In the genomic region with DNA sequence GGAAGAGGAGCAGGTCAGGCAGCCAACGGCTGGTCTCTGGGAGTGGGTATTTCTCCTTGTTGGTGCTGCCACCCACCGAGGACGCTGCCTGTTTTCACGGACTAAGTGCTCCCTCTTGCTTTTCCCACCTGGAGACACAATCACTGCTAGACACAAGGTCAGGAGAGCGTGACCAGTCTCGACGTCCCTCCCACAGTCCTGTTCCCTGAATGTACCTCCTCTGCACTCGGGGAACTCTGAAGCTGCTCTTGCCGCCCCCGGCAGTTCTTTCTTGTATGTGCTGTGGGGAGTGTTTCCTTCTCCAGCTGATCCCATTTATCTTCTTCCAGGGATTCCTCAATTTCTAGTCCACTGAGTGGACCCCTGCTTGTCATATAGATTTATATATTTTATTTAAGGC, we compare ENCODE assay signal across 24 cellular contexts.
DNase-seq lines count a peak whose midpoint lies in the region; ATAC-seq, FAIRE-seq and TF ChIP-seq lines count a peak whose summit lies in the region.
"Had no signal": no experiment of that assay in that cellular context is flagged by ENCODE, and none has a peak within 500 bp of the region (broad histone marks: within the 10 kb centered on the region; RNA-seq: fewer than 3 reads in every experiment).

No MANE protein-coding gene starts in this region.

- no peak overlapping the region for H3K4me3 Mint-ChIP-seq in type B pancreatic cell
- H3K4me3 Mint-ChIP-seq: CD4-positive, alpha-beta memory T cell had no signal

- 82% methylated on average over 10 of the region's 10 CpGs for WGBS in GM12878 (ENCODE audit: insufficient coverage, insufficient replicate concordance, low lambda C conversion rate, missing lambda C conversion rate)
- 91% methylated on average over 10 of the region's 10 CpGs for WGBS in mammary epithelial cell (ENCODE audit: low coverage, missing lambda C conversion rate)

- H3K9ac ChIP-seq in GM12878 (ENCODE audit: control insufficient read depth, insufficient read depth, low read length) (no peak overlapping the region), mammary epithelial cell (ENCODE audit: insufficient read depth, low read length) (no peak overlapping the region)

- CTCF ChIA-PET in GM12878 (lab: Yijun Ruan, JAX) = no interaction called here
- CTCF ChIA-PET in mammary epithelial cell (lab: Charles Lee; ENCODE audit: low non-redundant PET) = no interaction called here

- H3K36me3 ChIP-seq in GM12878 (ENCODE audit: control insufficient read depth in 2 of 2, insufficient read depth in 2 of 2, low read length in 1 of 2) (peaks cover 5 to 10% of the 10 kb centered on the region in 2 experiments), mammary epithelial cell (ENCODE audit: insufficient read depth, low read length) (peaks cover 13% of the 10 kb centered on the region), brain microvascular endothelial cell (replicated peaks) (peaks cover 12% of the 10 kb centered on the region)

- TF ChIP-seq CTCF in GM13976 (IDR thresholded peaks at IDR 0.05; ENCODE audit: borderline replicate concordance, control extremely low read depth, extremely low read depth, insufficient read depth, missing control alignments) (no peak), GM12878 (IDR thresholded peaks at IDR 0.05 in 2 of 3, conservative IDR thresholded peaks at IDR 0.05 in 1 of 3; ENCODE audit: control insufficient read depth in 2 of 3, extremely low read depth in 1 of 3, insufficient read depth in 1 of 3, low read depth in 3 of 3, low read length in 3 of 3) (no peak), type B pancreatic cell (conservative IDR thresholded peaks at IDR 0.05) (no peak), mammary epithelial cell (conservative IDR thresholded peaks at IDR 0.05 in 1 of 2, IDR thresholded peaks at IDR 0.05 in 1 of 2; ENCODE audit: extremely low read depth in 1 of 2, insufficient read depth in 1 of 2, low read depth in 1 of 2, low read length in 2 of 2) (no peak), brain microvascular endothelial cell (IDR thresholded peaks at IDR 0.05; ENCODE audit: low read depth, low read length, missing control alignments) (no peak)

- H3K9me3 ChIP-seq in GM12878 (replicated peaks; ENCODE audit: control insufficient read depth, insufficient read depth, low read length) (no peaks in the 10 kb centered on the region), mammary epithelial cell (replicated peaks; ENCODE audit: insufficient read depth, low read length) (no peaks in the 10 kb centered on the region)
- H3K9me3 ChIP-seq: Caco-2, MG63, SJSA1 had no signal

- POLR2A ChIA-PET in GM12878 (lab: Charles Lee) = no interaction called here

- H3K36me3 Mint-ChIP-seq in type B pancreatic cell = peaks cover 20% of the 10 kb centered on the region

- RAD21 ChIA-PET in GM12878 (lab: Charles Lee; ENCODE audit: unreplicated experiment) = interaction anchor here (1.0 to 1.3 kb wide), 2 partner anchors 76 to 87 kb away, joined by 3 to 4 read pairs; no protein-coding TSS in a partner anchor

- in situ Hi-C loops in GM13976 (cut with MboI; ENCODE audit: low sequenced_read_pairs, unreplicated experiment) = no loop called here
- in situ Hi-C loops in GM12878 (cut with MboI) = no loop called here
- in situ Hi-C loops in mammary epithelial cell (cut with MboI; ENCODE audit: low sequenced_read_pairs in 2 of 2) = no loop called here
- in situ Hi-C loops in brain microvascular endothelial cell (cut with HindIII; ENCODE audit: low pct_ligation_motif_present, low sequenced_read_pairs) = no loop called here

- DNase-seq in GM13976 (ENCODE audit: low spot score) (peak; percentile 11), GM12878 (ENCODE audit: low read depth, low spot score) (no peak), left kidney (ENCODE audit: low read depth, low spot score) (peak; percentile 82), type B pancreatic cell (ENCODE audit: extremely low spot score, unreplicated experiment) (no peak), mammary epithelial cell (no peak), NCI-H1694 treated with DMSO at 0.1 percent for 48 hours (lab: John Stamatoyannopoulos, UW) (no peak), brain microvascular endothelial cell (no peak)
- DNase-seq: C1 segment of cervical spinal cord; Caco-2; CD4-positive, alpha-beta memory T cell; HCEC 1CT; IMR-90; KG1; MG63; NCI-H1105 treated with DMSO at 0.1 percent for 48 hours; NCI-H146; NCI-H2029; NCI-H446 treated with DMSO at 0.1 percent for 48 hours; NCI-H526; Right ventricle myocardium superior; RPMI8226 had no signal

- no peak for FAIRE-seq in GM12878 (lab: Jason Lieb, UNC)
- FAIRE-seq: G401.6, GM19239 had no signal

- intact Hi-C loops in GM12878 (cut with micrococcal nuclease; ENCODE audit: unreplicated experiment) (loop anchor here (5.0 kb wide), 1 partner anchor 139 kb away; no protein-coding TSS in a partner anchor), mammary epithelial cell (cut with micrococcal nuclease) (no loop called here)

- H3K4me2 ChIP-seq in GM12878 (ENCODE audit: control insufficient read depth, insufficient read depth) (no peak overlapping the region), mammary epithelial cell (ENCODE audit: insufficient read depth, low read depth, low read length) (no peak overlapping the region)

- H3K27ac Mint-ChIP-seq in type B pancreatic cell = peak overlapping the region; percentile 23

- no peaks in the 10 kb centered on the region for H3K79me2 ChIP-seq in GM12878 (ENCODE audit: control insufficient read depth, insufficient read depth, low read length)
- peaks cover 19% of the 10 kb centered on the region for H3K79me2 ChIP-seq in mammary epithelial cell (ENCODE audit: insufficient read depth, low read length)

- H4K20me1 ChIP-seq in GM12878 (ENCODE audit: control insufficient read depth, insufficient read depth) (no peaks in the 10 kb centered on the region), mammary epithelial cell (ENCODE audit: insufficient read depth, low read length) (no peaks in the 10 kb centered on the region)

- ATAC-seq in GM12878 = no peak

- no peak overlapping the region for H2AFZ ChIP-seq in GM12878 (ENCODE audit: control insufficient read depth, low read depth, low read length)
- no peak overlapping the region for H2AFZ ChIP-seq in mammary epithelial cell (ENCODE audit: low read depth, low read length)

- no peak for TF ChIP-seq RAD21 in GM12878 (IDR thresholded peaks at IDR 0.05; ENCODE audit: insufficient read depth, low read depth, low read length)

- H3K4me3 ChIP-seq in GM12878 (no peak overlapping the region), mammary epithelial cell (replicated peaks in 1 of 3; ENCODE audit: insufficient read depth in 1 of 3, low read depth in 2 of 3, low read length in 3 of 3) (no peak overlapping the region), brain microvascular endothelial cell (ENCODE audit: low read depth, low read length) (no peak overlapping the region)
- H3K4me3 ChIP-seq: MG63, SJSA1 had no signal

- TF ChIP-seq POLR2A in GM12878 (IDR thresholded peaks at IDR 0.05; ENCODE audit: low read depth, low read length) = no peak

- SMC1A ChIA-PET in GM12878 (lab: Charles Lee; ENCODE audit: uncharacterized antibody, unreplicated experiment) = interaction anchor here (1.5 kb wide), 1 partner anchor 87 kb away, joined by 5 read pairs; no protein-coding TSS in a partner anchor

- H3K4me1 ChIP-seq in GM12878 (ENCODE audit: control insufficient read depth, insufficient read depth, low read length) (peaks cover 5% of the 10 kb centered on the region), mammary epithelial cell (ENCODE audit: insufficient read depth, low read length) (no peaks in the 10 kb centered on the region)
- H3K4me1 ChIP-seq: Caco-2, SJSA1 had no signal

- BruUV-seq in GM12878 (replicated peaks; lab: Mats Ljungman, UMichigan) (no TSS peak), mammary epithelial cell (replicated peaks; lab: Mats Ljungman, UMichigan) (no TSS peak)

- dilution Hi-C loops in mammary epithelial cell (cut with HindIII; ENCODE audit: low sequenced_read_pairs) = no loop called here

- no peaks in the 10 kb centered on the region for H3K27me3 ChIP-seq in GM12878 (replicated peaks in 1 of 2; ENCODE audit: control insufficient read depth in 2 of 2, insufficient read depth in 2 of 2, low read length in 1 of 2)
- no peaks in the 10 kb centered on the region for H3K27me3 ChIP-seq in mammary epithelial cell (ENCODE audit: insufficient read depth, low read length)
- H3K27me3 ChIP-seq in brain microvascular endothelial cell (replicated peaks) = no peaks in the 10 kb centered on the region
- H3K27me3 ChIP-seq: MG63, SJSA1 had no signal

- TF ChIP-seq EP300 in GM12878 (IDR thresholded peaks at IDR 0.05; ENCODE audit: borderline replicate concordance in 1 of 2, control insufficient read depth in 1 of 2, low read depth in 2 of 2, low read length in 2 of 2) = no peak

- H3K27ac ChIP-seq in GM12878 (ENCODE audit: control insufficient read depth, insufficient read depth) (no peak overlapping the region), mammary epithelial cell (ENCODE audit: insufficient read depth, low read depth, low read length) (no peak overlapping the region), brain microvascular endothelial cell (no peak overlapping the region)
- H3K27ac ChIP-seq: SJSA1 had no signal

- H3K9me3 Mint-ChIP-seq in type B pancreatic cell = no peaks in the 10 kb centered on the region
- H3K9me3 Mint-ChIP-seq: CD4-positive, alpha-beta memory T cell had no signal

- H3K4me1 Mint-ChIP-seq in type B pancreatic cell (ENCODE audit: unreplicated experiment) = peaks cover 8% of the 10 kb centered on the region

- H3K27me3 Mint-ChIP-seq in type B pancreatic cell = no peaks in the 10 kb centered on the region
- H3K27me3 Mint-ChIP-seq: CD4-positive, alpha-beta memory T cell had no signal

TF ChIP-seq in GM12878, 131 proteins besides CTCF, POLR2A, EP300 and RAD21:
- TF ChIP-seq PAX5 (IDR thresholded peaks at IDR 0.05; ENCODE audit: borderline replicate concordance, low read depth, low read length) = peak; percentile 38; the same call in 1 of the 2 replicates
- TF ChIP-seq SIX5 (IDR thresholded peaks at IDR 0.05; ENCODE audit: low read depth, low read length, severe bottlenecking) = no peak

Comparison
In these comparisons a context has a peak if more than half of its experiments do, and no peak if none do; other contexts are left out.
1. DNase-seq: peak in GM13976 (single experiment) and left kidney (single experiment); none in GM12878 (single experiment), type B pancreatic cell (single experiment), mammary epithelial cell (single experiment), NCI-H1694 treated with DMSO at 0.1 percent for 48 hours (single experiment) and brain microvascular endothelial cell (single experiment).